ENCODE assay signal across 18 cellular contexts in genomic region chr9:89225587-89225986, GRCh38. TPM values are rescaled to one million over a fixed set of nuclear protein-coding genes. Genes with fewer than 3 reads are reported as not detected.
DNase-seq lines count a peak whose midpoint lies in the region; ATAC-seq and TF ChIP-seq lines count a peak whose summit lies in the region.
"Had no signal": no experiment of that assay in that cellular context is flagged by ENCODE, and none has a peak within 500 bp of the region (broad histone marks: within the 10 kb centered on the region; RNA-seq: fewer than 3 reads in every experiment).

No MANE protein-coding gene starts in this region.

- H2AFZ ChIP-seq in fibroblast of lung (ENCODE audit: low read length): no peak overlapping the region
- H2AFZ ChIP-seq in neural cell (ENCODE audit: low read depth, low read length): peak overlapping the region; percentile 86

- ATAC-seq in HG03045 (IDR thresholded peaks at IDR 0.05; ENCODE audit: unreplicated experiment): no peak
- ATAC-seq: CD8-positive, alpha-beta T cell; effector memory CD8-positive, alpha-beta T cell; left lobe of liver; stimulated activated naive CD8-positive, alpha-beta T cell treated with anti-CD3 and anti-CD28 coated beads, Interleukin-15, amount 100 ng/mL, for 72 hours; upper lobe of right lung had no signal

- intact Hi-C loops in stomach (cut with DNase I; ENCODE audit: low total_unique reads): no loop called here

- H3K27me3 ChIP-seq in fibroblast of lung (ENCODE audit: control insufficient read depth, insufficient read depth, low read length): peaks cover 2% of the 10 kb centered on the region
- no peaks in the 10 kb centered on the region for H3K27me3 ChIP-seq in neural cell (ENCODE audit: insufficient read depth, low read depth, low read length)
- peaks cover 0 to 4% (median 4%) of the 10 kb centered on the region in 3 donors for H3K27me3 ChIP-seq in stomach
- no peaks in the 10 kb centered on the region for H3K27me3 ChIP-seq in H7 (ENCODE audit: control insufficient read depth, insufficient read depth, low read length)
- H3K27me3 ChIP-seq: ovary, upper lobe of right lung had no signal

- H3K36me3 ChIP-seq in fibroblast of lung (ENCODE audit: control insufficient read depth, insufficient read depth, low read length) (no peaks in the 10 kb centered on the region), neural cell (ENCODE audit: insufficient read depth, low read length) (no peaks in the 10 kb centered on the region), stomach (no peaks in the 10 kb centered on the region), H7 (replicated peaks; ENCODE audit: control insufficient read depth, insufficient read depth, low read length) (no peaks in the 10 kb centered on the region)
- H3K36me3 ChIP-seq: ovary, upper lobe of right lung had no signal

- H3K9ac ChIP-seq in fibroblast of lung (ENCODE audit: insufficient read depth, low read length): no peak overlapping the region
- peak overlapping the region; percentile 61 for H3K9ac ChIP-seq in neural cell (ENCODE audit: low read length)

- no peaks in the 10 kb centered on the region for H3K9me3 ChIP-seq in fibroblast of lung (ENCODE audit: control insufficient read depth, insufficient read depth, low read depth, low read length)
- no peaks in the 10 kb centered on the region for H3K9me3 ChIP-seq in neural cell (ENCODE audit: low read length)
- H3K9me3 ChIP-seq in stomach: no peaks in the 10 kb centered on the region
- H3K9me3 ChIP-seq: ovary, upper lobe of right lung had no signal

- no peak for TF ChIP-seq EP300 in neural cell (conservative IDR thresholded peaks at IDR 0.05; ENCODE audit: poor library complexity, severe bottlenecking)
- TF ChIP-seq EP300 in stomach (IDR thresholded peaks at IDR 0.05): no peak

- TF ChIP-seq CTCF in fibroblast of lung (conservative IDR thresholded peaks at IDR 0.05 in 1 of 2, IDR thresholded peaks at IDR 0.05 in 1 of 2; ENCODE audit: low read depth in 1 of 2, low read length in 2 of 2): peak; percentile 23 to 41
- TF ChIP-seq CTCF in neural cell (IDR thresholded peaks at IDR 0.05; ENCODE audit: poor library complexity, severe bottlenecking): no peak
- TF ChIP-seq CTCF in stomach (IDR thresholded peaks at IDR 0.05): no peak

- no peak for TF ChIP-seq POLR2A in stomach (IDR thresholded peaks at IDR 0.05)

- H3K79me2 ChIP-seq in fibroblast of lung (ENCODE audit: control insufficient read depth, insufficient read depth, low read length): no peaks in the 10 kb centered on the region
- H3K79me2 ChIP-seq in neural cell (replicated peaks; ENCODE audit: insufficient read depth, low read length): no peaks in the 10 kb centered on the region

- no peaks in the 10 kb centered on the region for H3K4me1 ChIP-seq in fibroblast of lung (ENCODE audit: control insufficient read depth, extremely low read depth, insufficient read depth, low read length)
- H3K4me1 ChIP-seq in stomach: peaks cover 0 to 15% (median 4%) of the 10 kb centered on the region in 4 donors
- H3K4me1 ChIP-seq: upper lobe of right lung had no signal

- H3K9me2 ChIP-seq in neural cell (ENCODE audit: insufficient read depth, low read length): no peaks in the 10 kb centered on the region

- H3K4me3 ChIP-seq in fibroblast of lung (replicated peaks in 1 of 4; ENCODE audit: control extremely low read depth in 1 of 4, insufficient read depth in 1 of 4, low read depth in 3 of 4, low read length in 4 of 4) (no peak overlapping the region), neural cell (ENCODE audit: low read length) (peak overlapping the region; percentile 37), stomach (no peak overlapping the region), H7 (ENCODE audit: insufficient read depth, low read depth, low read length) (no peak overlapping the region)
- H3K4me3 ChIP-seq: ovary, upper lobe of right lung had no signal

- H3K4me2 ChIP-seq in fibroblast of lung (ENCODE audit: extremely low read depth, insufficient read depth, low read length) (no peak overlapping the region), neural cell (ENCODE audit: low read length) (no peak overlapping the region)

- no peak for TF ChIP-seq RAD21 in neural cell (conservative IDR thresholded peaks at IDR 0.05)

- WGBS in stomach, 5 donors: 66 to 80% (median 69%) methylated on average over 5 of the region's 5 CpGs

- no peaks in the 10 kb centered on the region for H3F3A ChIP-seq in neural cell (ENCODE audit: insufficient read depth, low read length, poor library complexity, severe bottlenecking)

- H3K27ac ChIP-seq in fibroblast of lung (ENCODE audit: insufficient read depth, low read length) (no peak overlapping the region), neural cell (ENCODE audit: low read length) (peak overlapping the region; percentile 71), stomach (no peak overlapping the region)
- H3K27ac ChIP-seq: ovary, upper lobe of right lung had no signal

- H4K20me1 ChIP-seq in fibroblast of lung (ENCODE audit: control insufficient read depth, extremely low read depth, insufficient read depth, low read length) (no peaks in the 10 kb centered on the region), neural cell (ENCODE audit: insufficient read depth) (no peaks in the 10 kb centered on the region)

- peak; percentile 34 for DNase-seq in AG20443 (ENCODE audit: low spot score)
- peak; percentile 72 for DNase-seq in amniotic epithelial cell (ENCODE audit: low read depth)
- DNase-seq in fibroblast of lung (ENCODE audit: low read depth in 2 of 2): peak; percentile 54 to 59
- no peak for DNase-seq in SHP77 treated with DMSO at 0.1 percent for 48 hours (lab: John Stamatoyannopoulos, UW)
- DNase-seq in stomach: no peak
- no peak for DNase-seq in H7
- DNase-seq: activated CD4-positive, alpha-beta T cell treated with anti-CD3 and anti-CD28 coated beads, Interleukin-2, amount 10 ng/mL, durations not matched to agents 7 days and 5 days; CD8-positive, alpha-beta T cell; DMS79 treated with DMSO at 0.1 percent for 48 hours; effector memory CD8-positive, alpha-beta T cell; RPMI8226; stimulated activated CD4-positive, alpha-beta T cell treated with anti-CD3 and anti-CD28 coated beads, Interleukin-2, amount 100 ng/mL, for 24 hours; stimulated activated naive CD8-positive, alpha-beta T cell treated with anti-CD3 and anti-CD28 coated beads, Interleukin-15, amount 100 ng/mL, for 72 hours; upper lobe of right lung had no signal

TF ChIP-seq in neural cell, 6 proteins besides CTCF, POLR2A, EP300 and RAD21:
- TF ChIP-seq TAF1 (IDR thresholded peaks at IDR 0.05; ENCODE audit: low read depth) (no peak), POLR2AphosphoS5 (IDR thresholded peaks at IDR 0.05) (no peak), EZH2 (IDR thresholded peaks at IDR 0.05; ENCODE audit: borderline replicate concordance, insufficient read depth, low read length, poor library complexity, severe bottlenecking) (no peak), SMC3 (conservative IDR thresholded peaks at IDR 0.05; ENCODE audit: poor library complexity) (no peak), REST (IDR thresholded peaks at IDR 0.05; ENCODE audit: borderline replicate concordance) (no peak), MXI1 (conservative IDR thresholded peaks at IDR 0.05; ENCODE audit: poor library complexity, severe bottlenecking) (no peak)

RNA-seq across cellular contexts. Expression of gene SHC3, which starts 47.0 kb away (rescaled TPM):
- 7.7 and 16.2 TPM in 2 replicates for total RNA-seq in fibroblast of lung
- polyA plus RNA-seq in fibroblast of lung: 1.7 and 2.5 TPM in 2 replicates
- 2.3 and 2.7 TPM in 2 replicates for polyA plus RNA-seq in fibroblast of lung (2012)
- 3.5 and 30.0 TPM in 2 replicates for polyA minus RNA-seq in fibroblast of lung (ENCODE audit: low replicate concordance)
- polyA plus RNA-seq in neural cell: 20.1 and 22.9 TPM in 2 replicates
- 53.4 and 54.3 TPM in 2 replicates for polyA minus RNA-seq in neural cell
- 1 to 10 TPM in 4 of 5 donors, under 1 TPM in 1; 0.89 to 1.7 (median 1.2) TPM for total RNA-seq in stomach
- polyA plus RNA-seq in stomach: under 1 TPM; 0.15 to 0.81 (median 0.33) TPM
- 8.2 and 13.2 TPM in 2 replicates for total RNA-seq in H7 (2014; rRNA removed; shearing (Covaris generic))
- total RNA-seq: activated CD4-positive, alpha-beta T cell treated with anti-CD3 and anti-CD28 coated beads, Interleukin-2, amount 10 ng/mL, durations not matched to agents 7 days and 5 days; CD8-positive, alpha-beta T cell had no signal

Comparison
In these comparisons a context has a peak if more than half of its experiments do, and no peak if none do; other contexts are left out.
1. DNase-seq: peak in AG20443 (single experiment), amniotic epithelial cell (single experiment) and fibroblast of lung (2 of 2); none in SHP77 treated with DMSO at 0.1 percent for 48 hours (single experiment), stomach (single experiment) and H7 (single experiment).
2. CTCF ChIP-seq: peak in fibroblast of lung (2 of 2); none in neural cell (single experiment) and stomach (0 of 7).